In the genomic region with DNA sequence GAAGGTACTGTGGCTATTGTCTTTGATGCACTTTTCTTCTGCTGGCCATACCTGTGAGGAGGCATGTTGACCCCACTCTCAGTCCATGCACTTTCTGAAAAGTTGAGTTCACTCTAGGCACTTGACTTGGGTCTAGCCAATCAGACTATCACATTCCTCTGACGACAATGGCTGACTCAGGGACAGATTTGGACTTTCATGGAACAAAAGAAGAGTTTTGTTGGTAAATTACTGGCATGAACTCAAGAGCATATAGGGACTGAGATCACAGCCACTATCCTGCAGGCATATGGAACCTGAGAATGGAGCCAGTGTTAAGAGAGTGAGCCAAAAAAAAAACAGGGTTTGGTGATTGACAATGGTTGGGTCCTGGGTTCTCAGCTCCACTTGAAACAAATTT, we compare ENCODE assay signal across 7 cellular contexts. TPM values are rescaled to one million over a fixed set of nuclear protein-coding genes. Genes with fewer than 3 reads are reported as not detected.
"Had no signal": no experiment of that assay in that cellular context is flagged by ENCODE, and none has a peak within 500 bp of the region (broad histone marks: within the 10 kb centered on the region; RNA-seq: fewer than 3 reads in every experiment).

No MANE protein-coding gene starts in this region.

- H3K4me2 ChIP-seq: GM23338 had no signal

- H3K36me3 Mint-ChIP-seq: IgD-negative memory B cell had no signal

- H3K4me3 ChIP-seq: GM23338 had no signal

- H3K27me3 Mint-ChIP-seq: IgD-negative memory B cell had no signal

- DNase-seq: H9, HCEC 1CT had no signal

- H3K4me3 Mint-ChIP-seq: GM23338, H9, IgD-negative memory B cell had no signal

- ATAC-seq: GM23338, HepG2 had no signal

- H3K27ac Mint-ChIP-seq: GM23338, H9, IgD-negative memory B cell had no signal

- H3K4me1 Mint-ChIP-seq: IgD-negative memory B cell had no signal

- H2AFZ ChIP-seq: GM23338 had no signal

- H3K9me3 Mint-ChIP-seq: GM23338, H9 had no signal

RNA-seq across cellular contexts. Expression of a gene that starts 24.6 kb away (rescaled TPM):
- total RNA-seq: HepG2 had no signal
- polyA plus RNA-seq: HepG2, IgD-negative memory B cell had no signal

RNA-seq across cellular contexts. Expression of a gene that starts 41.3 kb away (rescaled TPM):
- total RNA-seq: H1, H9, HepG2, HT-29 had no signal
- polyA plus RNA-seq: GM23338, H1, HepG2, IgD-negative memory B cell had no signal

RNA-seq across cellular contexts. Expression of a gene that starts 57.4 kb away (rescaled TPM):
- polyA plus RNA-seq: HepG2, IgD-negative memory B cell had no signal
